ENCODE assay signal across 12 cellular contexts in the genomic region with DNA sequence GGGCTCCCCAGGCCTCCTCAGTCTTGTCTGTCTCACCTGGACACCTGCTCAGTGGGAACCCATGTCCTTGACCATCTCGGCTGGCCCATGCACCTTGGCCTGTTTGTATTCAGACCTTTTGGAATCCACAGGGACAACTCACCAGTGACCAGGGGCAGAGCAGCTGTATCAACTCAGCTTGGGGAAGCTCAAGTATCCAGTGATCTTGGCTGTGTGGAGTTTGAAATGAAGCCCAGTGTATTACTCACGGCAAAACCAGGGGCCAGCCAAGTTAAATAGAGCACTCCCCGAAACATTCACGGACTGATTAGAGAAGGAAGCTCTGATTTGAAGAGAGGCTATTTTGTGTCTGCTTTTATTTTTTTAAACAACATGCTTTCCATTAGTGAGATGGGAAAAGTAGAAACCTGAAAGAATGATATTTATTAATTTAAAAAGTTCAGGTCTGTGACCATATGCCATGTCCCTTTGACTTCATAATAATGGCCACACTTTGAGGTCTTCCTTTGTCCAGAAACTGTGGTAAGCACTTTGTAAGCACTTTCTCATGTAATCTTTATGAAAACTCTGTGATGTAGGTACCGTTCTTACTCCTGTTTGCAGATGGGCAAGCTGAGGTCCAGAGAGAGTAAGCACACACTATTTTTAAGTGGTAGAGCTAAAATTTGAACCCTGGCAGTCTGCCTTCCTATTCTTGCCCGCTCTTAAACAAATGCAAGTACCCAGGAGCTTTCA.
A peak's percentile ranks its signal among the peaks of the same experiment; 100 is the strongest.
DNase-seq lines count a peak whose midpoint lies in the region; ATAC-seq, FAIRE-seq and TF ChIP-seq lines count a peak whose summit lies in the region.
"Had no signal": no experiment of that assay in that cellular context is flagged by ENCODE, and none has a peak within 500 bp of the region (broad histone marks: within the 10 kb centered on the region; RNA-seq: fewer than 3 reads in every experiment).

No MANE protein-coding gene starts in this region.

- DNase-seq in HFFc6 (peak; percentile 91), brain microvascular endothelial cell (peak; percentile 97), kidney (peak; percentile 79), NCI-H526 (lab: John Stamatoyannopoulos, UW) (no peak), mesenteric fat pad (ENCODE audit: low spot score) (no peak)
- no peak for DNase-seq in activated CD8-positive, alpha-beta T cell treated with anti-CD3 and anti-CD28 coated beads for 36 hours
- DNase-seq: activated T-cell treated with anti-CD3 and anti-CD28 coated beads, Interleukin-2, amount 50 U/mL, for 1 hour; erythroblast had no signal

- POLR2A ChIA-PET in activated CD8-positive, alpha-beta T cell treated with anti-CD3 and anti-CD28 coated beads for 36 hours (lab: Charles Lee): no interaction called here

- no peaks in the 10 kb centered on the region for H3K9me3 ChIP-seq in kidney (ENCODE audit: control insufficient read depth in 1 of 2, low read length in 2 of 2)
- H3K9me3 ChIP-seq: neutrophil had no signal

- H3K4me1 ChIP-seq in kidney (ENCODE audit: control insufficient read depth in 1 of 2, insufficient read depth in 1 of 2, low read depth in 1 of 2, low read length in 2 of 2): peaks cover 0 to 3% of the 10 kb centered on the region in 2 donors

- CTCF ChIA-PET in activated CD8-positive, alpha-beta T cell treated with anti-CD3 and anti-CD28 coated beads for 36 hours (lab: Charles Lee): no interaction called here

- H3K27ac ChIP-seq in brain microvascular endothelial cell: peak overlapping the region; percentile 21
- H3K27ac ChIP-seq in kidney (ENCODE audit: low read depth in 2 of 2, low read length in 2 of 2): no peak overlapping the region
- H3K27ac ChIP-seq: neutrophil had no signal

- H3K9me3 Mint-ChIP-seq in HFFc6: no peaks in the 10 kb centered on the region
- peaks cover 3% of the 10 kb centered on the region for H3K9me3 Mint-ChIP-seq in stimulated activated memory B cell treated with anti-CD40 and anti-IgM and Interleukin-4, amounts not matched to agents 10 μg/mL and 1 μg/mL and 100 μg/mL, for 72 hours
- H3K9me3 Mint-ChIP-seq in activated CD8-positive, alpha-beta T cell treated with anti-CD3 and anti-CD28 coated beads for 36 hours: peaks cover 2% of the 10 kb centered on the region

- in situ Hi-C loops in brain microvascular endothelial cell (cut with HindIII; ENCODE audit: low pct_ligation_motif_present, low sequenced_read_pairs): no loop called here

- peak overlapping the region; percentile 71 for H3K27ac Mint-ChIP-seq in HFFc6
- H3K27ac Mint-ChIP-seq in stimulated activated memory B cell treated with anti-CD40 and anti-IgM and Interleukin-4, amounts not matched to agents 10 μg/mL and 1 μg/mL and 100 μg/mL, for 72 hours: no peak overlapping the region
- H3K27ac Mint-ChIP-seq in activated CD8-positive, alpha-beta T cell treated with anti-CD3 and anti-CD28 coated beads for 36 hours: no peak overlapping the region

- ATAC-seq in stimulated activated memory B cell treated with anti-CD40 and anti-IgM and Interleukin-4, amounts not matched to agents 10 μg/mL and 1 μg/mL and 100 μg/mL, for 72 hours: peak; percentile 34
- ATAC-seq in activated CD8-positive, alpha-beta T cell treated with anti-CD3 and anti-CD28 coated beads for 36 hours: no peak
- no peak for ATAC-seq in HG03565 (IDR thresholded peaks at IDR 0.05; ENCODE audit: unreplicated experiment)

- H3K27me3 Mint-ChIP-seq in HFFc6 (ENCODE audit: insufficient read depth): peaks cover 1% of the 10 kb centered on the region; the same call in 1 of the 2 replicates
- H3K27me3 Mint-ChIP-seq in stimulated activated memory B cell treated with anti-CD40 and anti-IgM and Interleukin-4, amounts not matched to agents 10 μg/mL and 1 μg/mL and 100 μg/mL, for 72 hours: no peaks in the 10 kb centered on the region
- no peaks in the 10 kb centered on the region for H3K27me3 Mint-ChIP-seq in activated CD8-positive, alpha-beta T cell treated with anti-CD3 and anti-CD28 coated beads for 36 hours

- TF ChIP-seq CTCF in HFFc6 (IDR thresholded peaks at IDR 0.05) (no peak), brain microvascular endothelial cell (IDR thresholded peaks at IDR 0.05; ENCODE audit: low read depth, low read length, missing control alignments) (no peak), kidney (IDR thresholded peaks at IDR 0.05; ENCODE audit: borderline replicate concordance, extremely low read depth, insufficient read depth) (no peak)
- no peak for TF ChIP-seq CTCF in activated CD8-positive, alpha-beta T cell treated with anti-CD3 and anti-CD28 coated beads for 36 hours (IDR thresholded peaks at IDR 0.05)

- H3K36me3 ChIP-seq in brain microvascular endothelial cell (replicated peaks) (no peaks in the 10 kb centered on the region), kidney (ENCODE audit: control insufficient read depth in 1 of 2, insufficient read depth in 2 of 2, low read length in 2 of 2) (no peaks in the 10 kb centered on the region)
- H3K36me3 ChIP-seq: neutrophil had no signal

- H3K4me3 ChIP-seq in brain microvascular endothelial cell (ENCODE audit: low read depth, low read length) (no peak overlapping the region), kidney (ENCODE audit: low read length in 2 of 2) (no peak overlapping the region)

- H3K9ac ChIP-seq in kidney (ENCODE audit: low read length in 2 of 2): no peak overlapping the region

- intact Hi-C loops in kidney (cut with DNase I): no loop called here
- intact Hi-C loops in activated CD8-positive, alpha-beta T cell treated with anti-CD3 and anti-CD28 coated beads for 36 hours (cut with micrococcal nuclease): no loop called here

- no peaks in the 10 kb centered on the region for H3K36me3 Mint-ChIP-seq in HFFc6 (ENCODE audit: low read depth)
- H3K36me3 Mint-ChIP-seq in stimulated activated memory B cell treated with anti-CD40 and anti-IgM and Interleukin-4, amounts not matched to agents 10 μg/mL and 1 μg/mL and 100 μg/mL, for 72 hours: no peaks in the 10 kb centered on the region
- no peaks in the 10 kb centered on the region for H3K36me3 Mint-ChIP-seq in activated CD8-positive, alpha-beta T cell treated with anti-CD3 and anti-CD28 coated beads for 36 hours (ENCODE audit: low read depth)

- H3K4me1 Mint-ChIP-seq in HFFc6 (ENCODE audit: low read depth): peaks cover 30% of the 10 kb centered on the region
- no peaks in the 10 kb centered on the region for H3K4me1 Mint-ChIP-seq in stimulated activated memory B cell treated with anti-CD40 and anti-IgM and Interleukin-4, amounts not matched to agents 10 μg/mL and 1 μg/mL and 100 μg/mL, for 72 hours
- H3K4me1 Mint-ChIP-seq in activated CD8-positive, alpha-beta T cell treated with anti-CD3 and anti-CD28 coated beads for 36 hours (ENCODE audit: low read depth): no peaks in the 10 kb centered on the region

- H3K27me3 ChIP-seq in brain microvascular endothelial cell (replicated peaks): no peaks in the 10 kb centered on the region
- H3K27me3 ChIP-seq: neutrophil had no signal

- peak overlapping the region; percentile 10 for H3K4me3 Mint-ChIP-seq in HFFc6
- H3K4me3 Mint-ChIP-seq in stimulated activated memory B cell treated with anti-CD40 and anti-IgM and Interleukin-4, amounts not matched to agents 10 μg/mL and 1 μg/mL and 100 μg/mL, for 72 hours: no peak overlapping the region
- H3K4me3 Mint-ChIP-seq in activated CD8-positive, alpha-beta T cell treated with anti-CD3 and anti-CD28 coated beads for 36 hours: no peak overlapping the region

- FAIRE-seq in kidney (lab: Jason Lieb, UNC): no peak
- FAIRE-seq: G401.6 had no signal

Comparison
In these comparisons a context has a peak if more than half of its experiments do, and no peak if none do; other contexts are left out.
1. DNase-seq: peak in HFFc6 (single experiment), brain microvascular endothelial cell (single experiment) and kidney (single experiment); none in NCI-H526 (0 of 2), activated CD8-positive, alpha-beta T cell treated with anti-CD3 and anti-CD28 coated beads for 36 hours (single experiment) and mesenteric fat pad (single experiment).